ENCODE assay signal across 8 cellular contexts in genomic region chr1:39817091-39817932, GRCh38. TPM values are rescaled to one million over a fixed set of nuclear protein-coding genes. Genes with fewer than 3 reads are reported as not detected.
DNase-seq lines count a peak whose midpoint lies in the region; ATAC-seq, FAIRE-seq and TF ChIP-seq lines count a peak whose summit lies in the region.
"Not testable (repeated sequence)": the region's sequence is repeated elsewhere in the genome, so short reads cannot be mapped to it uniquely, and the experiment has no call there.

No MANE protein-coding gene starts in this region.

- not testable (repeated sequence) for H2BK5ac ChIP-seq in H1 (ENCODE audit: low read depth, low read length)

- H3F3A ChIP-seq in PC-9 (ENCODE audit: insufficient read depth, low read depth) = peaks cover 12% of the 10 kb centered on the region
- not testable (repeated sequence) for H3F3A ChIP-seq in neural progenitor cell (ENCODE audit: low read depth)

- H3K79me1 ChIP-seq in H1 (ENCODE audit: low read depth, low read length) = not testable (repeated sequence)

- H3K9me3 ChIP-seq in PC-9 (ENCODE audit: insufficient read depth, low read depth); H1 (ENCODE audit: insufficient read depth in 2 of 2, low read depth in 1 of 2, low read length in 1 of 2); neural progenitor cell (ENCODE audit: low read depth); stomach: not testable (repeated sequence)

- WGBS in H1 (ENCODE audit: extremely low coverage in 1 of 2, insufficient coverage in 1 of 2, insufficient read length in 1 of 2, insufficient replicate concordance in 2 of 2, low coverage in 1 of 2, low lambda C conversion rate in 2 of 2, missing lambda C conversion rate in 1 of 2), 2 experiments = 72% methylated on average over 15 of the region's 24 CpGs; no CpG with 5 or more reads in 1 of the 2 experiments
- 50 to 66% (median 53%) methylated on average over 13 to 18 of the region's 24 CpGs for WGBS in stomach, 5 donors

- not testable (repeated sequence) for H4K91ac ChIP-seq in H1 (replicated peaks; ENCODE audit: insufficient read length, low read length)

- H3K4me2 ChIP-seq in PC-9; H1 (ENCODE audit: insufficient read depth in 1 of 2, low read depth in 2 of 2, low read length in 2 of 2); neural progenitor cell: not testable (repeated sequence)

- DNase-seq in GM12891 (ENCODE audit: insufficient read length, low spot score) = peak; percentile 70
- DNase-seq in HPDE6-E6E7 (ENCODE audit: extremely low spot score) = peak; percentile 83
- not testable (repeated sequence) for DNase-seq in PC-9
- peak; percentile 74 for DNase-seq in activated CD4-positive, alpha-beta memory T cell treated with anti-CD3 and anti-CD28 coated beads, Interleukin-2, amount 10 ng/mL, durations not matched to agents 7 days and 5 days
- peak in 1 of 2 experiments; percentile 60 for DNase-seq in H1 (ENCODE audit: low read depth in 1 of 2, low spot score in 2 of 2)
- DNase-seq in neural progenitor cell (ENCODE audit: low spot score) = peak; percentile 29
- DNase-seq in stomach = peak; percentile 65

- H3K18ac ChIP-seq in H1 (ENCODE audit: extremely low read depth, low read length) = not testable (repeated sequence)

- H4K5ac ChIP-seq in H1 (ENCODE audit: insufficient read length, low read depth, low read length) = not testable (repeated sequence)

- not testable (repeated sequence) for H3K9me3 Mint-ChIP-seq in activated CD4-positive, alpha-beta memory T cell treated with anti-CD3 and anti-CD28 coated beads, Interleukin-2, amount 10 ng/mL, durations not matched to agents 7 days and 5 days; neural progenitor cell

- 0 out of 2 replicates have a peak overlapping the region, but pooled peaks have one; percentile 86 for H2BK20ac ChIP-seq in H1 (ENCODE audit: low read length)

- not testable (repeated sequence) for H3K36me3 ChIP-seq in PC-9 (ENCODE audit: low read depth); H1 (ENCODE audit: control insufficient read depth in 2 of 4, insufficient read depth in 4 of 4, low read length in 3 of 4); neural progenitor cell; stomach

- 0 out of 2 replicates have a peak overlapping the region, but pooled peaks have one; percentile 29 for H2BK12ac ChIP-seq in H1 (ENCODE audit: low read depth, low read length)

- not testable (repeated sequence) for H4K20me1 ChIP-seq in PC-9 (ENCODE audit: insufficient read depth); H1 (replicated peaks in 1 of 2; ENCODE audit: control insufficient read depth in 1 of 2, insufficient read depth in 2 of 2, low read length in 2 of 2); neural progenitor cell (ENCODE audit: low read depth)

- not testable (repeated sequence) for H3K9me2 ChIP-seq in PC-9 (ENCODE audit: insufficient read depth)

- not testable (repeated sequence) for H3K27me3 ChIP-seq in PC-9 (ENCODE audit: insufficient read depth, low read depth); H1 (replicated peaks in 1 of 4; ENCODE audit: control insufficient read depth in 3 of 4, extremely low read depth in 1 of 4, insufficient read depth in 3 of 4, low read length in 3 of 4); neural progenitor cell
- H3K27me3 ChIP-seq in stomach = peaks cover 0 to 39% (median 0%) of the 10 kb centered on the region in 3 donors

- FAIRE-seq in GM12891 (lab: Jason Lieb, UNC) = peak; percentile 98
- not testable (repeated sequence) for FAIRE-seq in H1 (lab: Jason Lieb, UNC)

- peak overlapping the region; percentile 52 for H3K4me3 Mint-ChIP-seq in activated CD4-positive, alpha-beta memory T cell treated with anti-CD3 and anti-CD28 coated beads, Interleukin-2, amount 10 ng/mL, durations not matched to agents 7 days and 5 days
- not testable (repeated sequence) for H3K4me3 Mint-ChIP-seq in neural progenitor cell

- H2AK5ac ChIP-seq in H1 (ENCODE audit: low read depth, low read length) = not testable (repeated sequence)

- H3K9ac ChIP-seq in H1 (replicated peaks in 1 of 4; ENCODE audit: extremely low read depth in 1 of 4, low read depth in 3 of 4, low read length in 3 of 4); neural progenitor cell: not testable (repeated sequence)

- POLR2A ChIA-PET in PC-9 (lab: Charles Lee; ENCODE audit: unreplicated experiment) = interaction anchor here (0.7 kb wide), 1 partner anchor 28 kb away, joined by 4 read pairs; no protein-coding TSS in a partner anchor
- POLR2A ChIA-PET in activated CD4-positive, alpha-beta memory T cell treated with anti-CD3 and anti-CD28 coated beads, Interleukin-2, amount 10 ng/mL, durations not matched to agents 7 days and 5 days (lab: Charles Lee) = interaction anchor here (1.0 to 4.2 kb wide), 4 partner anchors 18 to 223 kb away, joined by 3 to 18 read pairs (median 4); partner anchors contain the start of genes CAP1 and MYCL
- POLR2A ChIA-PET in H1 (lab: Charles Lee; ENCODE audit: partially characterized antibody) = interaction anchor here (0.7 to 1.0 kb wide), 5 partner anchors 85 to 223 kb away, joined by 3 to 4 read pairs (median 3); partner anchors contain the start of genes CAP1 and MYCL

- not testable (repeated sequence) for TF ChIP-seq EP300 in H1 (IDR thresholded peaks at IDR 0.05; ENCODE audit: borderline replicate concordance in 1 of 2, low read depth in 2 of 2, low read length in 2 of 2); stomach (IDR thresholded peaks at IDR 0.05)

- not testable (repeated sequence) for H3K36me3 Mint-ChIP-seq in activated CD4-positive, alpha-beta memory T cell treated with anti-CD3 and anti-CD28 coated beads, Interleukin-2, amount 10 ng/mL, durations not matched to agents 7 days and 5 days (ENCODE audit: low read depth); neural progenitor cell

- not testable (repeated sequence) for H3K4ac ChIP-seq in H1 (replicated peaks; ENCODE audit: insufficient read length, low read depth, low read length)

- peak in 1 of 2 experiments; percentile 6; a peak in 1 of 4 replicates for TF ChIP-seq RAD21 in H1 (IDR thresholded peaks at IDR 0.05 in 1 of 2, conservative IDR thresholded peaks at IDR 0.05 in 1 of 2; ENCODE audit: low read depth in 2 of 2, low read length in 2 of 2)

- not testable (repeated sequence) for H3K56ac ChIP-seq in H1 (replicated peaks; ENCODE audit: insufficient read length, low read depth, low read length)

- H2BK15ac ChIP-seq in H1 (ENCODE audit: low read length) = peak overlapping the region; percentile 92; the same call in 1 of the 2 replicates

- 0 out of 2 replicates have a peak, but pooled peaks have one; percentile 37 for TF ChIP-seq POLR2A in GM12891 (IDR thresholded peaks at IDR 0.05; ENCODE audit: low read depth, low read length)
- not testable (repeated sequence) for TF ChIP-seq POLR2A in H1 (IDR thresholded peaks at IDR 0.05; ENCODE audit: control extremely low read depth in 1 of 2, low read depth in 2 of 2, low read length in 2 of 2); stomach (IDR thresholded peaks at IDR 0.05)

- peak overlapping the region; percentile 80 for H3K27ac Mint-ChIP-seq in activated CD4-positive, alpha-beta memory T cell treated with anti-CD3 and anti-CD28 coated beads, Interleukin-2, amount 10 ng/mL, durations not matched to agents 7 days and 5 days
- peak overlapping the region; percentile 69 for H3K27ac Mint-ChIP-seq in neural progenitor cell

- H3K4me1 ChIP-seq in PC-9 (replicated peaks; ENCODE audit: insufficient read depth) = peaks cover 26% of the 10 kb centered on the region
- not testable (repeated sequence) for H3K4me1 ChIP-seq in H1 (replicated peaks in 1 of 4; ENCODE audit: control insufficient read depth in 3 of 4, insufficient read depth in 4 of 4, low read length in 3 of 4); neural progenitor cell
- peaks cover 5 to 40% (median 21%) of the 10 kb centered on the region in 4 donors for H3K4me1 ChIP-seq in stomach

- BruUV-seq in PC-9 (replicated peaks; lab: Mats Ljungman, UMichigan) = not testable (repeated sequence)

- peak; percentile 71 for ATAC-seq in GM21737 (IDR thresholded peaks at IDR 0.05; ENCODE audit: unreplicated experiment)

- H3K23ac ChIP-seq in H1 (ENCODE audit: insufficient read length) = not testable (repeated sequence)

- H3K4me1 Mint-ChIP-seq in activated CD4-positive, alpha-beta memory T cell treated with anti-CD3 and anti-CD28 coated beads, Interleukin-2, amount 10 ng/mL, durations not matched to agents 7 days and 5 days = peaks cover 14% of the 10 kb centered on the region
- peaks cover 18% of the 10 kb centered on the region for H3K4me1 Mint-ChIP-seq in neural progenitor cell

- H2AFZ ChIP-seq in PC-9; neural progenitor cell (replicated peaks): not testable (repeated sequence)
- H2AFZ ChIP-seq in H1 (ENCODE audit: low read length) = 0 out of 2 replicates have a peak overlapping the region, but pooled peaks have one; percentile 49

- H3K79me2 ChIP-seq in PC-9 (ENCODE audit: low read depth); H1 (ENCODE audit: control insufficient read depth in 1 of 2, insufficient read depth in 2 of 2, low read length in 2 of 2); neural progenitor cell (ENCODE audit: low read depth): not testable (repeated sequence)

- H3K4me3 ChIP-seq in PC-9; H1 (ENCODE audit: extremely low read depth in 1 of 4, insufficient read depth in 2 of 4, low read depth in 3 of 4, low read length in 4 of 4); neural progenitor cell; stomach: not testable (repeated sequence)

- intact Hi-C loops in PC-9 (cut with micrococcal nuclease; ENCODE audit: unreplicated experiment) = loop anchor here (5.0 kb wide), 2 partner anchors 65 to 520 kb away; partner anchors contain the start of gene TRIT1
- intact Hi-C loops in stomach (cut with DNase I; ENCODE audit: low total_unique reads) = loop anchor here (2.0 to 5.0 kb wide), 2 partner anchors 85 to 155 kb away; partner anchors contain the start of gene MYCL

- peaks cover 14% of the 10 kb centered on the region for H3K27me3 Mint-ChIP-seq in activated CD4-positive, alpha-beta memory T cell treated with anti-CD3 and anti-CD28 coated beads, Interleukin-2, amount 10 ng/mL, durations not matched to agents 7 days and 5 days
- not testable (repeated sequence) for H3K27me3 Mint-ChIP-seq in neural progenitor cell (ENCODE audit: insufficient read depth, low read depth)

- H2BK120ac ChIP-seq in H1 (replicated peaks; ENCODE audit: low read depth, low read length) = not testable (repeated sequence)

- peak overlapping the region; percentile 9; the same call in 1 of the 2 replicates for H4K8ac ChIP-seq in H1 (ENCODE audit: extremely low read depth, insufficient read depth, low read length)

- not testable (repeated sequence) for H3K14ac ChIP-seq in H1 (ENCODE audit: insufficient read length)

- peak; percentile 48; the same call in 1 of the 2 replicates for TF ChIP-seq CTCF in PC-9 (conservative IDR thresholded peaks at IDR 0.05)
- peak; percentile 25 to 41 (median 32) for TF ChIP-seq CTCF in H1 (IDR thresholded peaks at IDR 0.05; ENCODE audit: control extremely low read depth in 1 of 3, insufficient read depth in 1 of 3, low read depth in 1 of 3, low read length in 3 of 3)
- TF ChIP-seq CTCF in neural progenitor cell (IDR thresholded peaks at IDR 0.05); stomach (IDR thresholded peaks at IDR 0.05): not testable (repeated sequence)

- CTCF ChIA-PET in PC-9 (lab: Charles Lee) = interaction anchor here (0.8 to 1.1 kb wide), 3 partner anchors 85 to 215 kb away, joined by 3 to 5 read pairs (median 4); no protein-coding TSS in a partner anchor
- CTCF ChIA-PET in activated CD4-positive, alpha-beta memory T cell treated with anti-CD3 and anti-CD28 coated beads, Interleukin-2, amount 10 ng/mL, durations not matched to agents 7 days and 5 days (lab: Charles Lee) = interaction anchor here (0.6 to 4.1 kb wide), 18 partner anchors 10 to 222 kb away, joined by 3 to 32 read pairs (median 4); partner anchors contain the start of genes MYCL and PPIE
- CTCF ChIA-PET in H1 (lab: Charles Lee; ENCODE audit: partially characterized antibody) = interaction anchor here (0.6 to 7.6 kb wide), 30 partner anchors 10 to 308 kb away, joined by 3 to 79 read pairs (median 5); partner anchors contain the start of gene MYCL

- not testable (repeated sequence) for H3K23me2 ChIP-seq in H1 (ENCODE audit: low read depth, low read length)

- not testable (repeated sequence) for H3K27ac ChIP-seq in PC-9; H1 (ENCODE audit: low read depth, low read length); neural progenitor cell
- peak overlapping the region; percentile 42 to 69 (median 55) for H3K27ac ChIP-seq in stomach

RNA-seq across cellular contexts. Expression of gene BMP8B, which starts 28.6 kb away (rescaled TPM):
- polyA plus RNA-seq in GM12891 (2012; ENCODE audit: low read depth, missing spikeins) = 0.21 TPM
- total RNA-seq in PC-9 (2021) (2.4 TPM in 2 replicates), neural progenitor cell (ENCODE audit: low replicate concordance) (0.24 and 0.28 TPM in 2 replicates), stomach (1 to 10 TPM in 3 of 5 donors, under 1 TPM in 1, not detected in 1; 0.14 to 5.2 (median 1.6) TPM)
- under 1 TPM; 0.60 to 0.65 TPM for total RNA-seq in activated CD4-positive, alpha-beta memory T cell treated with anti-CD3 and anti-CD28 coated beads, Interleukin-2, amount 10 ng/mL, durations not matched to agents 7 days and 5 days
- total RNA-seq in H1 (2021; fragmentation: NEBNext Ultra II Directional; extraction: Animal tissue kit (Norgen Biotek cat#: 25700)) = 0.37 and 0.54 TPM in 2 replicates
- polyA plus RNA-seq in H1 (2011; rRNA removed) (0.50 and 0.52 TPM in 2 replicates), stomach (under 1 TPM; 0.31 to 0.68 (median 0.37) TPM)
- 0.49 TPM for polyA plus RNA-seq in H1 (2011; cell fraction: cytosol; rRNA removed)
- 0.58 TPM for polyA plus RNA-seq in H1 (2011; cell fraction: nucleus; rRNA removed)
- polyA plus RNA-seq in H1 (2012, experiment 1 of 2) = 0.44 to 0.70 TPM (median 0.60 TPM) in 4 replicates
- polyA plus RNA-seq in H1 (2012, experiment 2 of 2) = 0.25 TPM
- 0.49 TPM for polyA plus RNA-seq in H1 (2013, experiment 1 of 2)
- 0.53 TPM for polyA plus RNA-seq in H1 (2013, experiment 2 of 2)
- 0.63 TPM in 2 replicates for polyA minus RNA-seq in H1 (2011; rRNA and poly(A)+ RNA removed)
- 0.59 TPM for polyA minus RNA-seq in H1 (2011; cell fraction: cytosol; rRNA and poly(A)+ RNA removed)
- 0.40 TPM for polyA minus RNA-seq in H1 (2011; cell fraction: nucleus; rRNA and poly(A)+ RNA removed)

RNA-seq across cellular contexts. Expression of gene OXCT2, which starts 46.2 kb away (rescaled TPM):
- polyA plus RNA-seq in GM12891 (2012; ENCODE audit: low read depth, missing spikeins) = 1.7 TPM
- total RNA-seq in PC-9 (2021) (1.3 and 1.6 TPM in 2 replicates), neural progenitor cell (ENCODE audit: low replicate concordance) (2.1 TPM in 2 replicates), stomach (1 to 10 TPM in 2 of 5 donors, not detected in 3; 3.1 to 4.8 TPM)
- 1 to 10 TPM in 1 of 2 experiments, under 1 TPM in 1; 0.88 to 1.0 TPM for total RNA-seq in activated CD4-positive, alpha-beta memory T cell treated with anti-CD3 and anti-CD28 coated beads, Interleukin-2, amount 10 ng/mL, durations not matched to agents 7 days and 5 days
- total RNA-seq in H1 (2021; fragmentation: NEBNext Ultra II Directional; extraction: Animal tissue kit (Norgen Biotek cat#: 25700)) = 2.9 TPM in 2 replicates
- polyA plus RNA-seq in H1 (2011; rRNA removed) (2.6 and 3.4 TPM in 2 replicates), stomach (1 to 10 TPM in 2 of 3 donors, under 1 TPM in 1; 0.53 to 1.5 (median 1.5) TPM)
- polyA plus RNA-seq in H1 (2011; cell fraction: cytosol; rRNA removed) = 3.6 TPM
- polyA plus RNA-seq in H1 (2011; cell fraction: nucleus; rRNA removed) = 5.4 TPM
- polyA plus RNA-seq in H1 (2012, experiment 1 of 2) = 1.7 to 3.9 TPM (median 3.1 TPM) in 4 replicates
- polyA plus RNA-seq in H1 (2012, experiment 2 of 2) = 2.0 TPM
- polyA plus RNA-seq in H1 (2013, experiment 1 of 2) = 1.5 TPM
- 1.5 TPM for polyA plus RNA-seq in H1 (2013, experiment 2 of 2)
- polyA minus RNA-seq in H1 (2011; rRNA and poly(A)+ RNA removed) = 3.0 and 3.5 TPM in 2 replicates
- 1.2 TPM for polyA minus RNA-seq in H1 (2011; cell fraction: cytosol; rRNA and poly(A)+ RNA removed)
- polyA minus RNA-seq in H1 (2011; cell fraction: nucleus; rRNA and poly(A)+ RNA removed) = 4.5 TPM
